ENCODE assay signal across 1 cellular context in the genomic region with DNA sequence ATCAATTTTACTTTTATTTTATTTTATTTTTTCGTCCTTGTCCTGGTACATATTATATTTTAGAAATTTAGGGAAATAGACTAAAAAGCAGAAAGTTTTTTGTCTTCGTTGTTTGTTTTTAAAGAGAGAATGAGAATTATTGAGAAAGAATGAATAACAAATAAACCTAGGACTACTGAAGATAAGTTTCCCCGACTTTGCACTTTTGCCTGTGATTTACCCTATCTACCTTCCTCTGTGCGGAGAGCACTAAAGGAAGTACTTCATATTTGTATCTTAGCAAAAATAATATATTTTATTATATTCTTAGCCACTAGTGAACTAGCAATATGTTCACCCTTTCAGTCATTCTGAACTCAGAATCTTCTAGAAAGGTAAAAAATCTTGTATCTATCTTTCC.
TF ChIP-seq lines count a peak whose summit lies in the region.

No MANE protein-coding gene starts in this region.

TF ChIP-seq in SK-N-SH, 30 proteins besides CTCF, POLR2A, EP300 and RAD21 (continued from another document):
- TF ChIP-seq ZBTB33 (IDR thresholded peaks at IDR 0.05; ENCODE audit: borderline replicate concordance, low read depth) (no peak), POLR2AphosphoS5 (IDR thresholded peaks at IDR 0.05; ENCODE audit: low read depth, low read length) (no peak), MEF2A (IDR thresholded peaks at IDR 0.05; ENCODE audit: borderline replicate concordance, low read depth) (no peak), CHD2 (IDR thresholded peaks at IDR 0.05; ENCODE audit: low read length, partially characterized antibody) (no peak), RFX5 (IDR thresholded peaks at IDR 0.05; ENCODE audit: low read length) (no peak), USF1 (IDR thresholded peaks at IDR 0.05; ENCODE audit: borderline replicate concordance, low read depth) (no peak), ELF1 (IDR thresholded peaks at IDR 0.05) (no peak), FOXM1 (IDR thresholded peaks at IDR 0.05; ENCODE audit: low read depth) (no peak), RCOR1 (IDR thresholded peaks at IDR 0.05; ENCODE audit: low read length) (no peak), FOXJ3 (CRISPR knock-in tag; IDR thresholded peaks at IDR 0.05) (no peak), GABPA (IDR thresholded peaks at IDR 0.05; ENCODE audit: low read depth) (no peak)
TF ChIP-seq in SK-N-SH: peak in this region for 0.
